ENCODE assay signal across 17 cellular contexts in genomic region chr5:139117342-139117884, GRCh38.
"Had no signal": no experiment of that assay in that cellular context is flagged by ENCODE, and none has a peak within 500 bp of the region (broad histone marks: within the 10 kb centered on the region; RNA-seq: fewer than 3 reads in every experiment).

No MANE protein-coding gene starts in this region.

- H3K4me1 Mint-ChIP-seq: activated CD4-positive, alpha-beta T cell treated with anti-CD3 and anti-CD28 coated beads for 36 hours; activated naive CD8-positive, alpha-beta T cell treated with anti-CD3 and anti-CD28 coated beads, Interleukin-2, amount 10 ng/mL, durations not matched to agents 7 days and 5 days; activated T-helper 17 cell treated with anti-CD3 and anti-CD28 coated beads, Interleukin-2, amount 50 U/mL, for 72 hours had no signal

- H3K9me3 ChIP-seq: breast epithelium, SK-N-SH had no signal

- H3K36me3 ChIP-seq: breast epithelium had no signal

- H3K4me1 ChIP-seq: breast epithelium had no signal

- ATAC-seq: activated CD4-positive, alpha-beta T cell treated with anti-CD3 and anti-CD28 coated beads for 36 hours; activated T-helper 17 cell treated with anti-CD3 and anti-CD28 coated beads, Interleukin-2, amount 50 U/mL, for 72 hours had no signal

- H3K27me3 ChIP-seq: breast epithelium had no signal

- DNase-seq: activated CD4-positive, alpha-beta memory T cell treated with anti-CD3 and anti-CD28 coated beads for 36 hours; activated CD4-positive, alpha-beta T cell treated with anti-CD3 and anti-CD28 coated beads for 36 hours; activated naive CD4-positive, alpha-beta T cell treated with Interleukin-2 at 50 U/mL for 16 hours; activated naive CD8-positive, alpha-beta T cell treated with anti-CD3 and anti-CD28 coated beads, Interleukin-2, amount 10 ng/mL, durations not matched to agents 7 days and 5 days; amygdala; midbrain; occipital lobe; posterior cingulate gyrus; SK-N-SH; stimulated activated CD4-positive, alpha-beta T cell treated with anti-CD3 and anti-CD28 coated beads, Interleukin-2, amount 100 ng/mL, for 24 hours; stimulated activated naive CD4-positive, alpha-beta T cell treated with Interleukin-2 at 50 U/mL for 16 hours had no signal

- H3K9me3 Mint-ChIP-seq: activated CD4-positive, alpha-beta memory T cell treated with anti-CD3 and anti-CD28 coated beads for 36 hours; activated naive CD8-positive, alpha-beta T cell treated with anti-CD3 and anti-CD28 coated beads, Interleukin-2, amount 10 ng/mL, durations not matched to agents 7 days and 5 days; activated T-helper 17 cell treated with anti-CD3 and anti-CD28 coated beads, Interleukin-2, amount 50 U/mL, for 72 hours; T-helper 2 cell treated with Interferon-gamma antibody and Interleukin-4, amounts not matched to agents 5 μg/mL and 100 μg/mL, for 36 hours had no signal

- H3K27ac ChIP-seq: breast epithelium had no signal

- H3K4me3 ChIP-seq: breast epithelium had no signal

- H3K9me2 ChIP-seq: SK-N-SH had no signal

- H3K9ac ChIP-seq: SK-N-SH had no signal

- H3K4me2 ChIP-seq: SK-N-SH had no signal

- H3K27me3 Mint-ChIP-seq: activated CD4-positive, alpha-beta memory T cell treated with anti-CD3 and anti-CD28 coated beads for 36 hours; activated CD4-positive, alpha-beta T cell treated with anti-CD3 and anti-CD28 coated beads for 36 hours; activated naive CD8-positive, alpha-beta T cell treated with anti-CD3 and anti-CD28 coated beads, Interleukin-2, amount 10 ng/mL, durations not matched to agents 7 days and 5 days; activated T-helper 17 cell treated with anti-CD3 and anti-CD28 coated beads, Interleukin-2, amount 50 U/mL, for 72 hours; type B pancreatic cell had no signal

- H3K27ac Mint-ChIP-seq: activated CD4-positive, alpha-beta memory T cell treated with anti-CD3 and anti-CD28 coated beads for 36 hours; activated CD4-positive, alpha-beta T cell treated with anti-CD3 and anti-CD28 coated beads for 36 hours; activated naive CD8-positive, alpha-beta T cell treated with anti-CD3 and anti-CD28 coated beads, Interleukin-2, amount 10 ng/mL, durations not matched to agents 7 days and 5 days; activated T-helper 17 cell treated with anti-CD3 and anti-CD28 coated beads, Interleukin-2, amount 50 U/mL, for 72 hours; nephron; T-helper 2 cell treated with Interferon-gamma antibody and Interleukin-4, amounts not matched to agents 5 μg/mL and 100 μg/mL, for 36 hours; type B pancreatic cell had no signal

- H3K4me3 Mint-ChIP-seq: activated CD4-positive, alpha-beta memory T cell treated with anti-CD3 and anti-CD28 coated beads for 36 hours; activated CD4-positive, alpha-beta T cell treated with anti-CD3 and anti-CD28 coated beads for 36 hours; activated naive CD8-positive, alpha-beta T cell treated with anti-CD3 and anti-CD28 coated beads, Interleukin-2, amount 10 ng/mL, durations not matched to agents 7 days and 5 days; activated T-helper 17 cell treated with anti-CD3 and anti-CD28 coated beads, Interleukin-2, amount 50 U/mL, for 72 hours; nephron; T-helper 2 cell treated with Interferon-gamma antibody and Interleukin-4, amounts not matched to agents 5 μg/mL and 100 μg/mL, for 36 hours; type B pancreatic cell had no signal

- FAIRE-seq: TTC549 had no signal
